8 cellular contexts compared by ENCODE assay signal in genomic region chr21:25733859-25734653, GRCh38. TPM values are rescaled to one million over a fixed set of nuclear protein-coding genes. Genes with fewer than 3 reads are reported as not detected.
DNase-seq lines count a peak whose midpoint lies in the region; ATAC-seq and TF ChIP-seq lines count a peak whose summit lies in the region.

No MANE protein-coding gene starts in this region.

- DNase-seq in NCI-H146 (lab: John Stamatoyannopoulos, UW) (peak; percentile 20), NCI-H146 treated with DMSO at 0.1 percent for 48 hours (lab: John Stamatoyannopoulos, UW; ENCODE audit: unreplicated experiment) (no peak), HCEC 1CT (peak; percentile 23), NCI-H1694 (lab: John Stamatoyannopoulos, UW) (peak; percentile 16), foreskin keratinocyte (peak in 1 of 2 donors; percentile 25), omental fat pad (ENCODE audit: low spot score) (no peak), middle frontal gyrus (ENCODE audit: extremely low spot score, low spot score) (no peak)
- DNase-seq in activated T-helper 2 cell treated with anti-CD3 and anti-CD28 coated beads, Interferon-gamma antibody, Interleukin-2, Interleukin-4, amounts not matched to agents 10 μg/mL and 5 μg/mL and 100 μg/mL, durations not matched to agents 14 hours and 24 hours and 36 hours (ENCODE audit: low spot score) = no peak

- no peaks in the 10 kb centered on the region for H3K9me3 Mint-ChIP-seq in activated T-helper 2 cell treated with anti-CD3 and anti-CD28 coated beads, Interferon-gamma antibody, Interleukin-2, Interleukin-4, amounts not matched to agents 10 μg/mL and 5 μg/mL and 100 μg/mL, durations not matched to agents 14 hours and 24 hours and 36 hours

- peaks cover 39% of the 10 kb centered on the region for H3K36me3 Mint-ChIP-seq in activated T-helper 2 cell treated with anti-CD3 and anti-CD28 coated beads, Interferon-gamma antibody, Interleukin-2, Interleukin-4, amounts not matched to agents 10 μg/mL and 5 μg/mL and 100 μg/mL, durations not matched to agents 14 hours and 24 hours and 36 hours (ENCODE audit: low read depth)

- H3K27me3 ChIP-seq in foreskin keratinocyte = no peaks in the 10 kb centered on the region

- H3K4me1 Mint-ChIP-seq in activated T-helper 2 cell treated with anti-CD3 and anti-CD28 coated beads, Interferon-gamma antibody, Interleukin-2, Interleukin-4, amounts not matched to agents 10 μg/mL and 5 μg/mL and 100 μg/mL, durations not matched to agents 14 hours and 24 hours and 36 hours (ENCODE audit: low read depth) = peaks cover 33% of the 10 kb centered on the region

- intact Hi-C loops in activated T-helper 2 cell treated with anti-CD3 and anti-CD28 coated beads, Interferon-gamma antibody, Interleukin-2, Interleukin-4, amounts not matched to agents 10 μg/mL and 5 μg/mL and 100 μg/mL, durations not matched to agents 14 hours and 24 hours and 36 hours (cut with micrococcal nuclease) = loop anchor here (2.0 to 10.0 kb wide), 5 partner anchors 25 to 1111 kb away; partner anchors contain the start of genes ADAMTS1 and APP

- no peaks in the 10 kb centered on the region for H3K27me3 Mint-ChIP-seq in activated T-helper 2 cell treated with anti-CD3 and anti-CD28 coated beads, Interferon-gamma antibody, Interleukin-2, Interleukin-4, amounts not matched to agents 10 μg/mL and 5 μg/mL and 100 μg/mL, durations not matched to agents 14 hours and 24 hours and 36 hours (ENCODE audit: low read depth)

- peak; percentile 3 for ATAC-seq in foreskin keratinocyte
- ATAC-seq in omental fat pad (ENCODE audit: low FRiP score) = peak; percentile 27

- peaks cover 8% of the 10 kb centered on the region for H3K4me1 ChIP-seq in foreskin keratinocyte

- TF ChIP-seq CTCF in foreskin keratinocyte (conservative IDR thresholded peaks at IDR 0.05) (no peak), omental fat pad (IDR thresholded peaks at IDR 0.05) (no peak)

- peak overlapping the region; percentile 7 for H3K27ac ChIP-seq in foreskin keratinocyte

- H3K27ac Mint-ChIP-seq in activated T-helper 2 cell treated with anti-CD3 and anti-CD28 coated beads, Interferon-gamma antibody, Interleukin-2, Interleukin-4, amounts not matched to agents 10 μg/mL and 5 μg/mL and 100 μg/mL, durations not matched to agents 14 hours and 24 hours and 36 hours = peak overlapping the region; percentile 100

- H3K4me3 Mint-ChIP-seq in activated T-helper 2 cell treated with anti-CD3 and anti-CD28 coated beads, Interferon-gamma antibody, Interleukin-2, Interleukin-4, amounts not matched to agents 10 μg/mL and 5 μg/mL and 100 μg/mL, durations not matched to agents 14 hours and 24 hours and 36 hours (ENCODE audit: low read depth) = peak overlapping the region; percentile 99

RNA-seq across cellular contexts. Expression of gene ATP5PF, which starts 0.6 kb away (rescaled TPM):
- 156 and 163 TPM in 2 replicates for total RNA-seq in activated T-helper 2 cell treated with anti-CD3 and anti-CD28 coated beads, Interferon-gamma antibody, Interleukin-2, Interleukin-4, amounts not matched to agents 10 μg/mL and 5 μg/mL and 100 μg/mL, durations not matched to agents 14 hours and 24 hours and 36 hours
- total RNA-seq in foreskin keratinocyte = 118 and 136 TPM in 2 replicates
- polyA plus RNA-seq in foreskin keratinocyte = 280 and 291 TPM in 2 replicates
- total RNA-seq in omental fat pad = 100 to 1,000 TPM in 1 of 4 donors, 10 to 100 TPM in 3; 69.1 to 110 (median 94.1) TPM

RNA-seq across cellular contexts. Expression of gene GABPA, which starts 0.7 kb away (rescaled TPM):
- total RNA-seq in activated T-helper 2 cell treated with anti-CD3 and anti-CD28 coated beads, Interferon-gamma antibody, Interleukin-2, Interleukin-4, amounts not matched to agents 10 μg/mL and 5 μg/mL and 100 μg/mL, durations not matched to agents 14 hours and 24 hours and 36 hours = 22.7 and 26.3 TPM in 2 replicates
- total RNA-seq in foreskin keratinocyte = 13.6 and 14.4 TPM in 2 replicates
- polyA plus RNA-seq in foreskin keratinocyte = 3.9 and 4.5 TPM in 2 replicates
- 10 to 100 TPM; 17.7 to 37.0 (median 20.2) TPM for total RNA-seq in omental fat pad

Comparison
In these comparisons a context has a peak if more than half of its experiments do, and no peak if none do; other contexts are left out.
1. DNase-seq: peak in NCI-H146 (single experiment), HCEC 1CT (single experiment) and NCI-H1694 (single experiment); none in NCI-H146 treated with DMSO at 0.1 percent for 48 hours (single experiment), activated T-helper 2 cell treated with anti-CD3 and anti-CD28 coated beads, Interferon-gamma antibody, Interleukin-2, Interleukin-4, amounts not matched to agents 10 μg/mL and 5 μg/mL and 100 μg/mL, durations not matched to agents 14 hours and 24 hours and 36 hours (single experiment), omental fat pad (single experiment) and middle frontal gyrus (single experiment).